Comparison of ENCODE assay signal across 1 cellular context in the genomic region with DNA sequence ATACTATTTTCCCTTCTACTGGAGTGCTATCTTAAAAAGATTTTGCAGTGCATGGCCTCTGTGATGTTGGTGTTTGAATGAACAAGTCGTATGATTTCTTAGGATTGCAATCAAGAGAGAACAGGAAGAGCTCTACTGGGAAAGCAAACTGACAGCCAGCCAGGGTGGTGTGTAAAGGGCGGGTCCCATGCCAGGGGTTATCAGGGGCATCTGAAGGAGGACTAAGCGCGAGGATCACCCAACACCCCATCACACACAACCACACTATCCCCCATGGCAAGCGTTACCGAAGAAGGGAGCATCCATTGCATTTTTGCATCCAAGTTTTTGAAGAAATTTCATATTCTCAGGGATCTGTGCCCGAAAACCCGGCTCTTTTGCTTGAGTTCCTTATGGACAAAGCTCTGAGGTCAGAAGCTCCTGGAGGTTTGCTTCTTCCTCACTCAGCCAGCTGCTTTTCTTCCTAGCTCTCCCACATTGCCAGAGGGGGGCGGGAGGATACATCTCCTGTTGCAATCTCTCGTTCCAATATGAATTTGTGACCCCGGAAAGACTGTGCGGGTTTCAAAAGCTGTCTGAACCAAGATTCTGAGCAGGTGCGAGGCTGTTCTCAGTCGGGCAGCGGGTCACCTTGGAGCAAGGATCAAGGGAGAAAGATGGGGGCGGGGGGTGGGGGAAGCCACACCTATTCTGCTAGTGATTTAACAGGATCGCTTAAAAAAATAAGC.
TF ChIP-seq lines count a peak whose summit lies in the region.

No MANE protein-coding gene starts in this region.

TF ChIP-seq in H1, 55 proteins besides CTCF, POLR2A, EP300 and RAD21:
- TF ChIP-seq, protein P1, sequence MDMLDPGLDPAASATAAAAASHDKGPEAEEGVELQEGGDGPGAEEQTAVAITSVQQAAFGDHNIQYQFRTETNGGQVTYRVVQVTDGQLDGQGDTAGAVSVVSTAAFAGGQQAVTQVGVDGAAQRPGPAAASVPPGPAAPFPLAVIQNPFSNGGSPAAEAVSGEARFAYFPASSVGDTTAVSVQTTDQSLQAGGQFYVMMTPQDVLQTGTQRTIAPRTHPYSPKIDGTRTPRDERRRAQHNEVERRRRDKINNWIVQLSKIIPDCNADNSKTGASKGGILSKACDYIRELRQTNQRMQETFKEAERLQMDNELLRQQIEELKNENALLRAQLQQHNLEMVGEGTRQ (IDR thresholded peaks at IDR 0.05; ENCODE audit: low read length): no peak
- TF ChIP-seq SP2 (IDR thresholded peaks at IDR 0.05; ENCODE audit: low read length) (no peak), KDM5A (IDR thresholded peaks at IDR 0.05; ENCODE audit: low read length) (no peak), CEBPB (IDR thresholded peaks at IDR 0.05; ENCODE audit: low read depth, low read length) (no peak), ASH2L (IDR thresholded peaks at IDR 0.05; ENCODE audit: low read length) (no peak), SIN3A (conservative IDR thresholded peaks at IDR 0.05 in 1 of 2, IDR thresholded peaks at IDR 0.05 in 1 of 2; ENCODE audit: low read depth in 1 of 2, low read length in 2 of 2) (no peak), CTBP2 (IDR thresholded peaks at IDR 0.05; ENCODE audit: borderline replicate concordance, insufficient read depth, insufficient read length, low read length) (no peak), CBX8 (IDR thresholded peaks at IDR 0.05; ENCODE audit: borderline replicate concordance, low read depth, low read length) (no peak)
